18 cellular contexts compared by ENCODE assay signal in genomic region chr1:903305-903704, GRCh38. TPM values are rescaled to one million over a fixed set of nuclear protein-coding genes. Genes with fewer than 3 reads are reported as not detected.
DNase-seq lines count a peak whose midpoint lies in the region; ATAC-seq and TF ChIP-seq lines count a peak whose summit lies in the region.
"Had no signal": no experiment of that assay in that cellular context is flagged by ENCODE, and none has a peak within 500 bp of the region (broad histone marks: within the 10 kb centered on the region; RNA-seq: fewer than 3 reads in every experiment).

No MANE protein-coding gene starts in this region.

- TF ChIP-seq EP300 in sigmoid colon (IDR thresholded peaks at IDR 0.05) = no peak

- peaks cover 52% of the 10 kb centered on the region for H3K27me3 Mint-ChIP-seq in activated T-cell treated with anti-CD3 and anti-CD28 coated beads, Interleukin-2, amount 50 U/mL, for 72 hours (ENCODE audit: low read depth)
- H3K27me3 Mint-ChIP-seq in endodermal cell (ENCODE audit: insufficient read depth) (peaks cover 72% of the 10 kb centered on the region), progenitor cell of endocrine pancreas (peaks cover 45% of the 10 kb centered on the region)

- H3K4me1 ChIP-seq in endodermal cell (ENCODE audit: control insufficient read depth, insufficient read depth, low read length) = no peaks in the 10 kb centered on the region
- H3K4me1 ChIP-seq in sigmoid colon = peaks cover 0 to 16% (median 13%) of the 10 kb centered on the region in 4 donors
- H3K4me1 ChIP-seq: breast epithelium had no signal

- no peaks in the 10 kb centered on the region for H3K36me3 ChIP-seq in endodermal cell (ENCODE audit: control insufficient read depth, insufficient read depth, low read length)
- H3K36me3 ChIP-seq in sigmoid colon = no peaks in the 10 kb centered on the region
- H3K36me3 ChIP-seq: breast epithelium, left ventricle myocardium inferior, transverse colon had no signal

- peaks cover 11% of the 10 kb centered on the region for H3K4me1 Mint-ChIP-seq in activated T-cell treated with anti-CD3 and anti-CD28 coated beads, Interleukin-2, amount 50 U/mL, for 72 hours (ENCODE audit: low read depth)
- peaks cover 4% of the 10 kb centered on the region for H3K4me1 Mint-ChIP-seq in endodermal cell
- H3K4me1 Mint-ChIP-seq in progenitor cell of endocrine pancreas (ENCODE audit: low read depth) = peaks cover 5% of the 10 kb centered on the region

- peak overlapping the region; percentile 34 to 62 for H3K4me3 Mint-ChIP-seq in activated T-cell treated with anti-CD3 and anti-CD28 coated beads, Interleukin-2, amount 50 U/mL, for 72 hours
- H3K4me3 Mint-ChIP-seq in endodermal cell = peak overlapping the region; percentile 70
- peak overlapping the region; percentile 50 for H3K4me3 Mint-ChIP-seq in progenitor cell of endocrine pancreas (ENCODE audit: low read depth)

- DNase-seq in activated T-cell treated with anti-CD3 and anti-CD28 coated beads, Interleukin-2, amount 50 U/mL, for 72 hours = no peak
- DNase-seq in activated T-cell treated with anti-CD3 and anti-CD28 coated beads, Interleukin-2, amount 50 U/mL, for 48 hours = no peak
- DNase-seq in LNCaP clone FGC (ENCODE audit: low read depth) = no peak
- peak; percentile 23 for DNase-seq in endodermal cell
- DNase-seq in progenitor cell of endocrine pancreas (ENCODE audit: low spot score, unreplicated experiment) = no peak
- no peak for DNase-seq in sigmoid colon
- no peak for DNase-seq in dermis blood vessel endothelial cell
- DNase-seq: activated CD4-positive, alpha-beta T cell treated with anti-CD3 and anti-CD28 coated beads, Interleukin-2, amount 50 U/mL, for 4 hours; activated gamma-delta T cell; NCI-H2107; NCI-H748 treated with DMSO at 0.1 percent for 48 hours; stimulated activated CD4-positive, alpha-beta T cell treated with anti-CD3 and anti-CD28 coated beads, Interleukin-4, amount 100 ng/mL, for 1 hour had no signal

- TF ChIP-seq POLR2A in sigmoid colon (IDR thresholded peaks at IDR 0.05) = no peak

- intact Hi-C loops in sigmoid colon (cut with DNase I) = loop anchor here (5.0 kb wide), 1 partner anchor 74 kb away; no protein-coding TSS in a partner anchor

- ATAC-seq in activated T-cell treated with anti-CD3 and anti-CD28 coated beads, Interleukin-2, amount 50 U/mL, for 72 hours (replicated peaks in 1 of 2) = no peak
- ATAC-seq in GM19455 (IDR thresholded peaks at IDR 0.05; ENCODE audit: unreplicated experiment) = no peak

- H3K9ac ChIP-seq in endodermal cell (ENCODE audit: extremely low read depth, low read length, poor library complexity, severe bottlenecking) = no peak overlapping the region

- H3K27me3 ChIP-seq in endodermal cell (ENCODE audit: control insufficient read depth, insufficient read depth, low read length, poor library complexity, severe bottlenecking) (peaks cover 33% of the 10 kb centered on the region), sigmoid colon (peaks cover 0 to 38% (median 4%) of the 10 kb centered on the region in 3 donors)

- H3K9me3 ChIP-seq in endodermal cell (ENCODE audit: control insufficient read depth, low read length) (no peaks in the 10 kb centered on the region), sigmoid colon (no peaks in the 10 kb centered on the region)
- H3K9me3 ChIP-seq: breast epithelium, left ventricle myocardium inferior, transverse colon had no signal

- H3K36me3 Mint-ChIP-seq in activated T-cell treated with anti-CD3 and anti-CD28 coated beads, Interleukin-2, amount 50 U/mL, for 72 hours (ENCODE audit: insufficient read depth in 2 of 2) = peaks cover 0 to 2% of the 10 kb centered on the region in 2 donors
- H3K36me3 Mint-ChIP-seq in endodermal cell (ENCODE audit: low read depth) (peaks cover 5% of the 10 kb centered on the region), progenitor cell of endocrine pancreas (ENCODE audit: insufficient read depth) (no peaks in the 10 kb centered on the region)

- H3K9me3 Mint-ChIP-seq in activated T-cell treated with anti-CD3 and anti-CD28 coated beads, Interleukin-2, amount 50 U/mL, for 72 hours = peaks cover 0 to 4% of the 10 kb centered on the region in 2 donors
- peaks cover 3% of the 10 kb centered on the region for H3K9me3 Mint-ChIP-seq in endodermal cell
- H3K9me3 Mint-ChIP-seq in progenitor cell of endocrine pancreas (ENCODE audit: low read depth) = no peaks in the 10 kb centered on the region

- H3K4me3 ChIP-seq in LNCaP clone FGC (ENCODE audit: low read depth, low read length) (peak overlapping the region; percentile 51; the same call in 1 of the 2 replicates), endodermal cell (ENCODE audit: low read length) (no peak overlapping the region), sigmoid colon (no peak overlapping the region)

- no peak overlapping the region for H3K27ac Mint-ChIP-seq in activated T-cell treated with anti-CD3 and anti-CD28 coated beads, Interleukin-2, amount 50 U/mL, for 72 hours
- no peak overlapping the region for H3K27ac Mint-ChIP-seq in endodermal cell
- peak overlapping the region; percentile 16 for H3K27ac Mint-ChIP-seq in progenitor cell of endocrine pancreas

- H3K27ac ChIP-seq in endodermal cell (ENCODE audit: low read depth, low read length) (no peak overlapping the region), sigmoid colon (no peak overlapping the region)
- H3K27ac ChIP-seq: breast epithelium, left ventricle myocardium inferior, RWPE1, transverse colon had no signal

- WGBS in endodermal cell (ENCODE audit: insufficient coverage in 1 of 2, insufficient read length in 1 of 2), 2 experiments = 91 to 94% methylated on average over 10 of the region's 10 CpGs
- 83 to 94% methylated on average over 10 of the region's 10 CpGs for WGBS in sigmoid colon, 2 donors

- TF ChIP-seq CTCF in LNCaP clone FGC (IDR thresholded peaks at IDR 0.05; ENCODE audit: control insufficient read depth, extremely low read depth, insufficient read depth) = no peak
- no peak for TF ChIP-seq CTCF in endodermal cell (conservative IDR thresholded peaks at IDR 0.05)
- no peak for TF ChIP-seq CTCF in progenitor cell of endocrine pancreas (IDR thresholded peaks at IDR 0.05; ENCODE audit: unreplicated experiment)
- no peak for TF ChIP-seq CTCF in sigmoid colon (IDR thresholded peaks at IDR 0.05)

RNA-seq across cellular contexts. Expression of gene SAMD11, which starts 20.4 kb away (rescaled TPM):
- under 1 TPM; 0.12 to 0.17 TPM for total RNA-seq in activated T-cell treated with anti-CD3 and anti-CD28 coated beads, Interleukin-2, amount 50 U/mL, for 72 hours
- total RNA-seq in endodermal cell (100 to 1,000 TPM; 152 to 156 TPM), progenitor cell of endocrine pancreas (42.9 and 53.9 TPM in 2 replicates), sigmoid colon (1 to 10 TPM; 2.1 to 4.6 (median 4.2) TPM), dermis blood vessel endothelial cell (0.19 and 0.68 TPM in 2 replicates)
- polyA plus RNA-seq in endodermal cell (2013, experiment 1 of 2) = 28.0 TPM
- polyA plus RNA-seq in endodermal cell (2013, experiment 2 of 2) = 26.1 TPM
- 1 to 10 TPM in 2 of 3 donors, under 1 TPM in 1; 0.60 to 4.9 (median 3.7) TPM for polyA plus RNA-seq in sigmoid colon
- total RNA-seq: T-helper 2 cell treated with Interferon-gamma antibody and Interleukin-4, amounts not matched to agents 100 ng/mL and 5 ng/mL, for 36 hours had no signal

RNA-seq across cellular contexts. Expression of gene NOC2L, which starts 55.8 kb away (rescaled TPM):
- 10 to 100 TPM; 72.7 to 90.0 TPM for total RNA-seq in activated T-cell treated with anti-CD3 and anti-CD28 coated beads, Interleukin-2, amount 50 U/mL, for 72 hours
- total RNA-seq in endodermal cell = 10 to 100 TPM; 83.5 to 97.3 TPM
- polyA plus RNA-seq in endodermal cell (2013, experiment 1 of 2) = 62.0 TPM
- polyA plus RNA-seq in endodermal cell (2013, experiment 2 of 2) = 55.3 TPM
- 71.9 and 78.2 TPM in 2 replicates for total RNA-seq in progenitor cell of endocrine pancreas
- 10 to 100 TPM; 26.0 to 32.6 (median 27.8) TPM for total RNA-seq in sigmoid colon
- polyA plus RNA-seq in sigmoid colon = 10 to 100 TPM; 25.4 to 81.6 (median 25.8) TPM
- 70.5 and 98.0 TPM in 2 replicates for total RNA-seq in dermis blood vessel endothelial cell

RNA-seq across cellular contexts. Expression of gene KLHL17, which starts 57.1 kb away (rescaled TPM):
- total RNA-seq in activated T-cell treated with anti-CD3 and anti-CD28 coated beads, Interleukin-2, amount 50 U/mL, for 72 hours = 10 to 100 TPM; 12.7 to 22.8 TPM
- total RNA-seq in endodermal cell (10 to 100 TPM; 49.2 to 58.2 TPM), progenitor cell of endocrine pancreas (45.3 and 47.5 TPM in 2 replicates), sigmoid colon (10 to 100 TPM in 1 of 4 donors, 1 to 10 TPM in 3; 4.5 to 10.5 (median 5.1) TPM), dermis blood vessel endothelial cell (5.4 and 8.0 TPM in 2 replicates)
- polyA plus RNA-seq in endodermal cell (2013, experiment 1 of 2) = 41.1 TPM
- 32.2 TPM for polyA plus RNA-seq in endodermal cell (2013, experiment 2 of 2)
- polyA plus RNA-seq in sigmoid colon = 10 to 100 TPM in 1 of 3 donors, 1 to 10 TPM in 1, under 1 TPM in 1; 0.69 to 10.8 (median 1.2) TPM
